28 cellular contexts compared by ENCODE assay signal in the genomic region with DNA sequence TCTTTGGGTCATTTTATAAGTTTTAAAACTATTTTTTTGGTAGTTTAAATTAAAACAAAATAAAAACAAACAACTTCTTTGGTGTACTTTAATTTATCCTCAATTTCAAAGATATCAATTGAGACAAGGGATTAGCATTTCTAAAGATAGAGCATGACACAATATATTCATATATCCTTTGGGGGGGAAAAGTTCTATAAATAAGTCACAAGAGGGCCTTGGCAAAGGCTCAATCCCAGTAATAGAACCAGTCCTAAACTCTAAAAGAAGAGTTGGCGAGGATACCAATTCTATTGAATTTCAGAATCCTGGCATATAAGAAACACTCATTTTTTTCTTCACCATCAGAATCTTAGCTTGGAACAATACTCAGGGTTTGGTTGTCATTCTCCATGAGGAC.
"Had no signal": no experiment of that assay in that cellular context is flagged by ENCODE, and none has a peak within 500 bp of the region (broad histone marks: within the 10 kb centered on the region; RNA-seq: fewer than 3 reads in every experiment).

No MANE protein-coding gene starts in this region.

- H3K4me1 Mint-ChIP-seq: activated B cell treated with CpG ODN at 0.5 μM for 24 hours; activated CD4-positive, alpha-beta T cell treated with anti-CD3 and anti-CD28 coated beads, Interleukin-2, amount 10 ng/mL, durations not matched to agents 24 days and 14 days; activated CD8-positive, alpha-beta memory T cell treated with anti-CD3 and anti-CD28 coated beads, Interleukin-2, amount 10 ng/mL, durations not matched to agents 7 days and 5 days; activated naive CD8-positive, alpha-beta T cell treated with anti-CD3 and anti-CD28 coated beads, Interleukin-2, amount 50 U/mL, for 24 hours; T-cell had no signal

- H3K27me3 Mint-ChIP-seq: activated B cell treated with CpG ODN at 0.5 μM for 24 hours; activated CD4-positive, alpha-beta T cell treated with anti-CD3 and anti-CD28 coated beads, Interleukin-2, amount 10 ng/mL, durations not matched to agents 24 days and 14 days; activated CD8-positive, alpha-beta memory T cell treated with anti-CD3 and anti-CD28 coated beads, Interleukin-2, amount 10 ng/mL, durations not matched to agents 7 days and 5 days; activated naive CD8-positive, alpha-beta T cell treated with anti-CD3 and anti-CD28 coated beads, Interleukin-2, amount 50 U/mL, for 24 hours had no signal

- ATAC-seq: activated CD8-positive, alpha-beta memory T cell treated with anti-CD3 and anti-CD28 coated beads, Interleukin-2, amount 10 ng/mL, durations not matched to agents 7 days and 5 days; activated naive CD4-positive, alpha-beta T cell treated with anti-CD3 and anti-CD28 coated beads, Interleukin-2, amount 50 U/mL, for 72 hours; activated naive CD8-positive, alpha-beta T cell treated with anti-CD3 and anti-CD28 coated beads, Interleukin-2, amount 50 U/mL, for 24 hours; body of pancreas; K562; PC-3; T-cell had no signal

- H3K27me3 ChIP-seq: ascending aorta, body of pancreas had no signal

- H3K9me3 ChIP-seq: ascending aorta, body of pancreas had no signal

- H3K36me3 Mint-ChIP-seq: activated CD8-positive, alpha-beta memory T cell treated with anti-CD3 and anti-CD28 coated beads, Interleukin-2, amount 10 ng/mL, durations not matched to agents 7 days and 5 days; activated naive CD4-positive, alpha-beta T cell treated with anti-CD3 and anti-CD28 coated beads, Interleukin-2, amount 50 U/mL, for 72 hours; T-cell had no signal

- H3K27ac Mint-ChIP-seq: activated B cell treated with CpG ODN at 0.5 μM for 24 hours; activated CD4-positive, alpha-beta T cell treated with anti-CD3 and anti-CD28 coated beads, Interleukin-2, amount 10 ng/mL, durations not matched to agents 24 days and 14 days; activated CD8-positive, alpha-beta memory T cell treated with anti-CD3 and anti-CD28 coated beads, Interleukin-2, amount 10 ng/mL, durations not matched to agents 7 days and 5 days; activated naive CD4-positive, alpha-beta T cell treated with anti-CD3 and anti-CD28 coated beads, Interleukin-2, amount 50 U/mL, for 72 hours; activated naive CD8-positive, alpha-beta T cell treated with anti-CD3 and anti-CD28 coated beads, Interleukin-2, amount 50 U/mL, for 24 hours; activated T-cell treated with anti-CD3 and anti-CD28 coated beads, Interleukin-2, amount 50 U/mL, for 24 hours; activated T-helper 1 cell treated with anti-CD3 and anti-CD28 coated beads, Interleukin-12 subunit alpha, Interleukin-12 subunit beta, Interleukin-2, Interleukin-4 antibody, amounts not matched to agents 30 ng/mL and 10 ng/mL and 1 ng/mL, durations not matched to agents 14 hours and 24 hours and 36 hours; T-cell had no signal

- H3K4me3 Mint-ChIP-seq: activated B cell treated with CpG ODN at 0.5 μM for 24 hours; activated CD4-positive, alpha-beta T cell treated with anti-CD3 and anti-CD28 coated beads, Interleukin-2, amount 10 ng/mL, durations not matched to agents 24 days and 14 days; activated CD8-positive, alpha-beta memory T cell treated with anti-CD3 and anti-CD28 coated beads, Interleukin-2, amount 10 ng/mL, durations not matched to agents 7 days and 5 days; activated naive CD8-positive, alpha-beta T cell treated with anti-CD3 and anti-CD28 coated beads, Interleukin-2, amount 50 U/mL, for 24 hours; activated T-cell treated with anti-CD3 and anti-CD28 coated beads, Interleukin-2, amount 50 U/mL, for 24 hours; activated T-helper 1 cell treated with anti-CD3 and anti-CD28 coated beads, Interleukin-12 subunit alpha, Interleukin-12 subunit beta, Interleukin-2, Interleukin-4 antibody, amounts not matched to agents 30 ng/mL and 10 ng/mL and 1 ng/mL, durations not matched to agents 14 hours and 24 hours and 36 hours; T-cell had no signal

- H3K27ac ChIP-seq: ascending aorta, body of pancreas, SK-N-MC had no signal

- DNase-seq: activated B cell treated with CpG ODN at 0.5 μM for 24 hours; activated CD4-positive, alpha-beta T cell treated with anti-CD3 and anti-CD28 coated beads for 1 hour; activated CD4-positive, alpha-beta T cell treated with anti-CD3 and anti-CD28 coated beads, Interleukin-2, amount 10 ng/mL, durations not matched to agents 24 days and 14 days; activated CD4-positive, alpha-beta T cell treated with anti-CD3 and anti-CD28 coated beads, Interleukin-2, amount 50 U/mL, for 48 hours; activated CD8-positive, alpha-beta memory T cell treated with anti-CD3 and anti-CD28 coated beads, Interleukin-2, amount 10 ng/mL, durations not matched to agents 7 days and 5 days; activated effector memory CD4-positive, alpha-beta T cell treated with anti-CD3 and anti-CD28 coated beads, Interleukin-2, amount 50 U/mL, for 16 hours; activated naive CD4-positive, alpha-beta T cell treated with Interleukin-2 at 50 U/mL for 16 hours; activated naive CD8-positive, alpha-beta T cell treated with anti-CD3 and anti-CD28 coated beads, Interleukin-2, amount 50 U/mL, for 24 hours; activated T-cell treated with anti-CD3 and anti-CD28 coated beads, Interleukin-2, amount 50 U/mL, for 24 hours; amniotic stem cell; body of pancreas; Karpas-422; MM.1S; NCI-H1105; NCI-H1436; NCI-H1694 treated with DMSO at 0.1 percent for 48 hours; NCI-H2029 treated with DMSO at 0.1 percent for 48 hours; NCI-H510A treated with DMSO at 0.1 percent for 48 hours; PC-3; SIG-M5; T-cell; T-helper 2 cell; T1000 had no signal

- H3K4me3 ChIP-seq: ascending aorta, body of pancreas, K562, SK-N-MC had no signal

- H3K36me3 ChIP-seq: ascending aorta had no signal

- H3K4me1 ChIP-seq: ascending aorta, body of pancreas had no signal

- H3K9me3 Mint-ChIP-seq: activated B cell treated with CpG ODN at 0.5 μM for 24 hours; activated CD4-positive, alpha-beta T cell treated with anti-CD3 and anti-CD28 coated beads, Interleukin-2, amount 10 ng/mL, durations not matched to agents 24 days and 14 days; activated naive CD4-positive, alpha-beta T cell treated with anti-CD3 and anti-CD28 coated beads, Interleukin-2, amount 50 U/mL, for 72 hours; activated naive CD8-positive, alpha-beta T cell treated with anti-CD3 and anti-CD28 coated beads, Interleukin-2, amount 50 U/mL, for 24 hours; activated T-cell treated with anti-CD3 and anti-CD28 coated beads, Interleukin-2, amount 50 U/mL, for 24 hours; activated T-helper 1 cell treated with anti-CD3 and anti-CD28 coated beads, Interleukin-12 subunit alpha, Interleukin-12 subunit beta, Interleukin-2, Interleukin-4 antibody, amounts not matched to agents 30 ng/mL and 10 ng/mL and 1 ng/mL, durations not matched to agents 14 hours and 24 hours and 36 hours; T-cell had no signal
